In the genomic region with DNA sequence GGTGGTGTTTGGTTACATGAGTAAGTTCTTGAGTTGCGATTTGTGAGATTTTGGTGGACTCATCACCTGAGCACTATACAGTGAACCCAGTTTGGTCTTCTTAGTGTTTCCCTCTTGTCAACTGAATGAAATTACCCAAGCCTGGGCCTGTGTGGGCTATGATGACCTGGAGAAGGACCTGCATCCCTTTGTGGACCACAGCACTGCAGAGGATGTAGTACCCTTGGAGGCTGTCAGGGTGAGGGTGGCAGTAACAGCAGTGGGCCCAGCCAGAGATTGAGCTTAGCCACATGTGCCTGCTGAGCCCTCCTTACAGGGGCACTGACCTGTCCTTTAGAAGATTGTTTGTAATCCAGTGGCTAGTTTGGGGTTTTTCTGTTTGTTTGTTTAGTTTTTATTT, we compare ENCODE assay signal across 27 cellular contexts.
"Had no signal": no experiment of that assay in that cellular context is flagged by ENCODE, and none has a peak within 500 bp of the region (broad histone marks: within the 10 kb centered on the region; RNA-seq: fewer than 3 reads in every experiment).

No MANE protein-coding gene starts in this region.

- H3K36me3 ChIP-seq: heart right ventricle, left ventricle myocardium inferior, neutrophil, ovary, sigmoid colon, spleen, thyroid gland, transverse colon, upper lobe of left lung, vagina had no signal

- H3K36me3 Mint-ChIP-seq: naive thymus-derived CD8-positive, alpha-beta T cell; stimulated activated memory B cell treated with anti-CD40 and anti-IgM and Interleukin-4, amounts not matched to agents 10 μg/mL and 1 μg/mL and 100 μg/mL, for 72 hours had no signal

- H3K4me2 ChIP-seq: hepatocyte had no signal

- H3K27ac ChIP-seq: heart right ventricle, hepatocyte, left ventricle myocardium inferior, neutrophil, ovary, sigmoid colon, spleen, testis, thyroid gland, transverse colon, upper lobe of left lung, vagina had no signal

- H3K79me2 ChIP-seq: hepatocyte had no signal

- H3K27me3 ChIP-seq: heart right ventricle, hepatocyte, neutrophil, ovary, sigmoid colon, testis, thyroid gland, transverse colon, upper lobe of left lung, vagina had no signal

- H3K4me1 Mint-ChIP-seq: naive thymus-derived CD8-positive, alpha-beta T cell; stimulated activated memory B cell treated with anti-CD40 and anti-IgM and Interleukin-4, amounts not matched to agents 10 μg/mL and 1 μg/mL and 100 μg/mL, for 72 hours; stimulated activated naive CD8-positive, alpha-beta T cell treated with anti-CD3 and anti-CD28 coated beads, Interleukin-15, amount 100 ng/mL, for 72 hours had no signal

- H3K4me1 ChIP-seq: spleen, testis, transverse colon, upper lobe of left lung, vagina had no signal

- H3K4me3 Mint-ChIP-seq: naive thymus-derived CD8-positive, alpha-beta T cell; nephron; neural crest cell; stimulated activated memory B cell treated with anti-CD40 and anti-IgM and Interleukin-4, amounts not matched to agents 10 μg/mL and 1 μg/mL and 100 μg/mL, for 72 hours; stimulated activated naive CD8-positive, alpha-beta T cell treated with anti-CD3 and anti-CD28 coated beads, Interleukin-15, amount 100 ng/mL, for 72 hours had no signal

- H3K9me3 ChIP-seq: heart right ventricle, left ventricle myocardium inferior, neutrophil, ovary, sigmoid colon, spleen, testis, thyroid gland, transverse colon, upper lobe of left lung, vagina had no signal

- H3K9me3 Mint-ChIP-seq: naive thymus-derived CD8-positive, alpha-beta T cell; nephron; neural crest cell; stimulated activated memory B cell treated with anti-CD40 and anti-IgM and Interleukin-4, amounts not matched to agents 10 μg/mL and 1 μg/mL and 100 μg/mL, for 72 hours; stimulated activated naive CD8-positive, alpha-beta T cell treated with anti-CD3 and anti-CD28 coated beads, Interleukin-15, amount 100 ng/mL, for 72 hours had no signal

- ATAC-seq: heart right ventricle; naive thymus-derived CD8-positive, alpha-beta T cell; right cardiac atrium; stimulated activated memory B cell treated with anti-CD40 and anti-IgM and Interleukin-4, amounts not matched to agents 10 μg/mL and 1 μg/mL and 100 μg/mL, for 72 hours; stimulated activated naive CD8-positive, alpha-beta T cell treated with anti-CD3 and anti-CD28 coated beads, Interleukin-15, amount 100 ng/mL, for 72 hours had no signal

- FAIRE-seq: small intestine had no signal

- H2AFZ ChIP-seq: hepatocyte had no signal

- DNase-seq: heart right ventricle; islet precursor cell; left ventricle myocardium inferior; naive thymus-derived CD8-positive, alpha-beta T cell; occipital lobe; ovary; right cardiac atrium; sigmoid colon; small intestine; spleen; stimulated activated CD4-positive, alpha-beta T cell treated with anti-CD3 and anti-CD28 coated beads, Interleukin-2, amount 100 ng/mL, for 48 hours; stimulated activated CD4-positive, alpha-beta T cell treated with anti-CD3 and anti-CD28 coated beads, Interleukin-4, amount 100 ng/mL, for 4 hours; stimulated activated CD8-positive, alpha-beta memory T cell treated with anti-CD3 and anti-CD28 coated beads, Interleukin-4, amount 100 ng/mL, for 48 hours; stimulated activated naive CD4-positive, alpha-beta T cell treated with Interleukin-2 at 50 U/mL for 16 hours; stimulated activated naive CD8-positive, alpha-beta T cell treated with anti-CD3 and anti-CD28 coated beads, Interleukin-15, amount 100 ng/mL, for 72 hours; testis; thyroid gland; transverse colon; upper lobe of left lung had no signal

- H3K27ac Mint-ChIP-seq: naive thymus-derived CD8-positive, alpha-beta T cell; nephron; progenitor cell of endocrine pancreas; stimulated activated memory B cell treated with anti-CD40 and anti-IgM and Interleukin-4, amounts not matched to agents 10 μg/mL and 1 μg/mL and 100 μg/mL, for 72 hours; stimulated activated naive CD8-positive, alpha-beta T cell treated with anti-CD3 and anti-CD28 coated beads, Interleukin-15, amount 100 ng/mL, for 72 hours had no signal

- H3K4me3 ChIP-seq: heart right ventricle, hepatocyte, left ventricle myocardium inferior, lung, ovary, sigmoid colon, spleen, testis, thyroid gland, transverse colon, upper lobe of left lung, vagina had no signal
